In the genomic region with DNA sequence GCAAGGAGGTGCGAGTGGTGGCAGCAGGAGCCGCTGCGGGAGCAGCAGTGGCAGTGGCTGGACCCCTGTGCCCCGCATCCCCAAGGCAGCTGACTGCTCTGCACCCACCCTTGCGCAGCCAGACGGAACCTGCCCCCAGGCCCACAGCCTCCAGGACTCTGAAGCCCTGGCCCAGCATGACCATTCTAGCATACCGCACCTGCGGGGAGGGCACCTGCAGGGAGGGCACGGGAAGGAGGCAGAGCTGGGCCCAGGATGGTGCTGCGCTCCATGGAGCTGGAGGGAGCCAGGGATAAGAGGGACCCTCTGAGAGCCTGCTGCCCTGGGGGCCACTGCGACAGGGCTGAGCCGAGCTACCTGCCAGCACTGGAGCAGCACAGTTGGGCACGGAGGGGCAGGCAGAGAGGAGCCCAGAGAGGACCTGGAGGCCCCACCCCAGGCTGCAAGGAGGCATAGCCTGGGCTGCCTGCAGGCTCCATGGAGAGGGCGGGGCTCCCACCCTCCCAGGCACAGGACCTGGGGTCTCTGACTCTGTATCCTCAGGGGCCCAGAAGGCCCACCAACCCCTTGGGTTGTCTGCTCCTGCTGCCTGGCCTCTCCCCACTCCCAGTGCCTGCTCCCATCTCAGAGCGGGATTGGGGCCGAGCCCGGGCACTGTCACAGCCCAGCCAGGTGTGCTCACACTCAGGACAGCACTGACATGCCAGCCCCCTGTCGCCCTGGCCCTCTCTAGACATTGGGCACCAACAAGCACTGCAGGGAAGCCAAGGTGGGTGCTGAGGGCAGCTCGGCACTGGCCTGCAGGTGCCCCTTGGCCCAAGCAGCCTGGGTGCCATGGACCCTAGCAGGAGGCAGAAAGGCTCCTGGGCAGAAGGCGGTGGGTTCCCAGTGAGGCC, we compare ENCODE assay signal across 2 cellular contexts.
TF ChIP-seq lines count a peak whose summit lies in the region.

No MANE protein-coding gene starts in this region.

TF ChIP-seq in A549, 52 proteins besides CTCF, POLR2A, EP300 and RAD21 (continued from another document):
- TF ChIP-seq, protein P1, sequence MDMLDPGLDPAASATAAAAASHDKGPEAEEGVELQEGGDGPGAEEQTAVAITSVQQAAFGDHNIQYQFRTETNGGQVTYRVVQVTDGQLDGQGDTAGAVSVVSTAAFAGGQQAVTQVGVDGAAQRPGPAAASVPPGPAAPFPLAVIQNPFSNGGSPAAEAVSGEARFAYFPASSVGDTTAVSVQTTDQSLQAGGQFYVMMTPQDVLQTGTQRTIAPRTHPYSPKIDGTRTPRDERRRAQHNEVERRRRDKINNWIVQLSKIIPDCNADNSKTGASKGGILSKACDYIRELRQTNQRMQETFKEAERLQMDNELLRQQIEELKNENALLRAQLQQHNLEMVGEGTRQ (IDR thresholded peaks at IDR 0.05) = no peak
- TF ChIP-seq MAZ (IDR thresholded peaks at IDR 0.05; ENCODE audit: borderline replicate concordance, low read depth, low read length) (no peak), HOXB5 (CRISPR knock-in tag; IDR thresholded peaks at IDR 0.05) (no peak), HOXA7 (CRISPR knock-in tag; IDR thresholded peaks at IDR 0.05) (no peak), NFE2L2 (conservative IDR thresholded peaks at IDR 0.05; ENCODE audit: low read length) (no peak)

TF ChIP-seq in WTC11, 78 proteins besides CTCF, POLR2A, EP300 and RAD21 (continued from another document):
- TF ChIP-seq, protein P2, sequence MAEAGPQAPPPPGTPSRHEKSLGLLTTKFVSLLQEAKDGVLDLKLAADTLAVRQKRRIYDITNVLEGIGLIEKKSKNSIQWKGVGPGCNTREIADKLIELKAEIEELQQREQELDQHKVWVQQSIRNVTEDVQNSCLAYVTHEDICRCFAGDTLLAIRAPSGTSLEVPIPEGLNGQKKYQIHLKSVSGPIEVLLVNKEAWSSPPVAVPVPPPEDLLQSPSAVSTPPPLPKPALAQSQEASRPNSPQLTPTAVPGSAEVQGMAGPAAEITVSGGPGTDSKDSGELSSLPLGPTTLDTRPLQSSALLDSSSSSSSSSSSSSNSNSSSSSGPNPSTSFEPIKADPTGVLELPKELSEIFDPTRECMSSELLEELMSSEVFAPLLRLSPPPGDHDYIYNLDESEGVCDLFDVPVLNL (CRISPR knock-in tag; IDR thresholded peaks at IDR 0.05; ENCODE audit: borderline replicate concordance, low read depth) = no peak
- TF ChIP-seq, protein P3, sequence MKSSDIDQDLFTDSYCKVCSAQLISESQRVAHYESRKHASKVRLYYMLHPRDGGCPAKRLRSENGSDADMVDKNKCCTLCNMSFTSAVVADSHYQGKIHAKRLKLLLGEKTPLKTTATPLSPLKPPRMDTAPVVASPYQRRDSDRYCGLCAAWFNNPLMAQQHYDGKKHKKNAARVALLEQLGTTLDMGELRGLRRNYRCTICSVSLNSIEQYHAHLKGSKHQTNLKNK (CRISPR knock-in tag; IDR thresholded peaks at IDR 0.05) = no peak
- TF ChIP-seq ELF4 (CRISPR knock-in tag; IDR thresholded peaks at IDR 0.05; ENCODE audit: low read depth) (no peak), TCF7 (CRISPR knock-in tag; IDR thresholded peaks at IDR 0.05; ENCODE audit: low read depth) (no peak)
